13 cellular contexts compared by ENCODE assay signal in genomic region chr12:25131270-25131669, GRCh38.
DNase-seq lines count a peak whose midpoint lies in the region; ATAC-seq, FAIRE-seq and TF ChIP-seq lines count a peak whose summit lies in the region.
"Had no signal": no experiment of that assay in that cellular context is flagged by ENCODE, and none has a peak within 500 bp of the region (broad histone marks: within the 10 kb centered on the region; RNA-seq: fewer than 3 reads in every experiment).

No MANE protein-coding gene starts in this region.

- TF ChIP-seq CTCF in C4-2B (conservative IDR thresholded peaks at IDR 0.05): 0 out of 2 replicates have a peak, but pooled peaks have one; percentile 1

- TF ChIP-seq POLR2A in GM12891 (IDR thresholded peaks at IDR 0.05; ENCODE audit: low read depth, low read length): no peak

- ATAC-seq in esophagus mucosa (peak; percentile 42), GM21737 (IDR thresholded peaks at IDR 0.05; ENCODE audit: unreplicated experiment) (no peak)

- DNase-seq in GM12891 (ENCODE audit: insufficient read length, low spot score): no peak
- peak; percentile 36 for DNase-seq in NCI-H69 (lab: John Stamatoyannopoulos, UW)
- no peak for DNase-seq in UCSD-AML1 (lab: John Stamatoyannopoulos, UW; ENCODE audit: unreplicated experiment)
- DNase-seq in RCC 7860 (ENCODE audit: low spot score): no peak
- DNase-seq in DMS114 treated with DMSO at 0.1 percent for 48 hours (lab: John Stamatoyannopoulos, UW; ENCODE audit: unreplicated experiment): no peak
- DNase-seq: DMS153, GF-D8 had no signal

- FAIRE-seq in GM12891 (lab: Jason Lieb, UNC) (peak; percentile 51), RCC 7860 (lab: Jason Lieb, UNC) (no peak)
- FAIRE-seq: D721Med had no signal

- no peak overlapping the region for H3K27ac ChIP-seq in C4-2B
- H3K27ac ChIP-seq: BLaER1 treated with 17β-estradiol and CSF1 and Interleukin-3, amounts not matched to agents 10 nM and 100 nM; GM23248 had no signal

TF ChIP-seq in GM12891, 5 proteins besides CTCF, POLR2A, EP300 and RAD21:
- no peak for TF ChIP-seq PAX5 (IDR thresholded peaks at IDR 0.05; ENCODE audit: insufficient read depth, low read length, severe bottlenecking)
TF ChIP-seq in GM12891: peak in this region for 0.
